In genomic region chr2:19362652-19363473, GRCh38 we compare ENCODE assay signal across 8 cellular contexts. TPM values are rescaled to one million over a fixed set of nuclear protein-coding genes. Genes with fewer than 3 reads are reported as not detected.
DNase-seq lines count a peak whose midpoint lies in the region; ATAC-seq, FAIRE-seq and TF ChIP-seq lines count a peak whose summit lies in the region.

No MANE protein-coding gene starts in this region.

- H3K36me3 Mint-ChIP-seq in activated T-helper 2 cell treated with anti-CD3 and anti-CD28 coated beads, Interferon-gamma antibody, Interleukin-2, Interleukin-4, amounts not matched to agents 10 μg/mL and 5 μg/mL and 100 μg/mL, durations not matched to agents 14 hours and 24 hours and 36 hours (ENCODE audit: low read depth) = no peaks in the 10 kb centered on the region

- intact Hi-C loops in activated T-helper 2 cell treated with anti-CD3 and anti-CD28 coated beads, Interferon-gamma antibody, Interleukin-2, Interleukin-4, amounts not matched to agents 10 μg/mL and 5 μg/mL and 100 μg/mL, durations not matched to agents 14 hours and 24 hours and 36 hours (cut with micrococcal nuclease) = loop anchor here (1.0 to 5.0 kb wide), 3 partner anchors 13 to 1084 kb away; partner anchors contain the start of gene RHOB

- H3K9me3 Mint-ChIP-seq in activated T-helper 2 cell treated with anti-CD3 and anti-CD28 coated beads, Interferon-gamma antibody, Interleukin-2, Interleukin-4, amounts not matched to agents 10 μg/mL and 5 μg/mL and 100 μg/mL, durations not matched to agents 14 hours and 24 hours and 36 hours = no peaks in the 10 kb centered on the region

- DNase-seq in AG10803 (ENCODE audit: low read depth) = peak; percentile 85
- no peak for DNase-seq in GM18507 (ENCODE audit: extremely low spot score, insufficient read length, low read depth)
- peak; percentile 83 for DNase-seq in HK-2 (ENCODE audit: unreplicated experiment)
- DNase-seq in NCI-H748 (lab: John Stamatoyannopoulos, UW; ENCODE audit: unreplicated experiment) = peak; percentile 94
- DNase-seq in activated T-helper 2 cell treated with anti-CD3 and anti-CD28 coated beads, Interferon-gamma antibody, Interleukin-2, Interleukin-4, amounts not matched to agents 10 μg/mL and 5 μg/mL and 100 μg/mL, durations not matched to agents 14 hours and 24 hours and 36 hours (ENCODE audit: low spot score) = no peak
- DNase-seq in globus pallidus (ENCODE audit: low spot score) = peak; percentile 82

- H3K36me3 ChIP-seq in neutrophil = no peaks in the 10 kb centered on the region

- peaks cover 100% of the 10 kb centered on the region for H3K27me3 ChIP-seq in neutrophil

- peaks cover 25% of the 10 kb centered on the region for H3K4me1 Mint-ChIP-seq in activated T-helper 2 cell treated with anti-CD3 and anti-CD28 coated beads, Interferon-gamma antibody, Interleukin-2, Interleukin-4, amounts not matched to agents 10 μg/mL and 5 μg/mL and 100 μg/mL, durations not matched to agents 14 hours and 24 hours and 36 hours (ENCODE audit: low read depth)

- peaks cover 21 to 31% of the 10 kb centered on the region in 2 experiments for H3K4me1 ChIP-seq in neutrophil (ENCODE audit: control insufficient read depth in 1 of 2, insufficient read depth in 1 of 2, low read depth in 1 of 2, low read length in 1 of 2)

- peak overlapping the region; percentile 4 for H3K27ac ChIP-seq in neutrophil

- peak overlapping the region; percentile 69 for H3K4me3 ChIP-seq in AG10803 (ENCODE audit: low read length)
- peak overlapping the region; percentile 66 to 73 for H3K4me3 ChIP-seq in neutrophil (ENCODE audit: low read depth in 1 of 2, low read length in 1 of 2)

- peak overlapping the region; percentile 82 for H3K4me3 Mint-ChIP-seq in activated T-helper 2 cell treated with anti-CD3 and anti-CD28 coated beads, Interferon-gamma antibody, Interleukin-2, Interleukin-4, amounts not matched to agents 10 μg/mL and 5 μg/mL and 100 μg/mL, durations not matched to agents 14 hours and 24 hours and 36 hours (ENCODE audit: low read depth)

- no peak for ATAC-seq in HG03039 (IDR thresholded peaks at IDR 0.05; ENCODE audit: unreplicated experiment)

- peaks cover 81% of the 10 kb centered on the region for H3K27me3 Mint-ChIP-seq in activated T-helper 2 cell treated with anti-CD3 and anti-CD28 coated beads, Interferon-gamma antibody, Interleukin-2, Interleukin-4, amounts not matched to agents 10 μg/mL and 5 μg/mL and 100 μg/mL, durations not matched to agents 14 hours and 24 hours and 36 hours (ENCODE audit: low read depth)

- TF ChIP-seq CTCF in AG10803 (conservative IDR thresholded peaks at IDR 0.05; ENCODE audit: low read length) (peak; percentile 87), neutrophil (IDR thresholded peaks at IDR 0.05) (no peak)

- FAIRE-seq in GM18507 (lab: Jason Lieb, UNC) = peak; percentile 67

- no peak overlapping the region for H3K27ac Mint-ChIP-seq in activated T-helper 2 cell treated with anti-CD3 and anti-CD28 coated beads, Interferon-gamma antibody, Interleukin-2, Interleukin-4, amounts not matched to agents 10 μg/mL and 5 μg/mL and 100 μg/mL, durations not matched to agents 14 hours and 24 hours and 36 hours

- no peaks in the 10 kb centered on the region for H3K9me3 ChIP-seq in neutrophil

RNA-seq across cellular contexts. Expression of gene OSR1, which starts 4.4 kb away (rescaled TPM):
- total RNA-seq in activated T-helper 2 cell treated with anti-CD3 and anti-CD28 coated beads, Interferon-gamma antibody, Interleukin-2, Interleukin-4, amounts not matched to agents 10 μg/mL and 5 μg/mL and 100 μg/mL, durations not matched to agents 14 hours and 24 hours and 36 hours = not detected in 2 replicates

Comparison
In these comparisons a context has a peak if more than half of its experiments do, and no peak if none do; other contexts are left out.
1. DNase-seq: peak in AG10803 (single experiment), HK-2 (single experiment), NCI-H748 (single experiment) and globus pallidus (single experiment); none in GM18507 (single experiment) and activated T-helper 2 cell treated with anti-CD3 and anti-CD28 coated beads, Interferon-gamma antibody, Interleukin-2, Interleukin-4, amounts not matched to agents 10 μg/mL and 5 μg/mL and 100 μg/mL, durations not matched to agents 14 hours and 24 hours and 36 hours (single experiment).